Comparison of ENCODE assay signal across 1 cellular context in the genomic region with DNA sequence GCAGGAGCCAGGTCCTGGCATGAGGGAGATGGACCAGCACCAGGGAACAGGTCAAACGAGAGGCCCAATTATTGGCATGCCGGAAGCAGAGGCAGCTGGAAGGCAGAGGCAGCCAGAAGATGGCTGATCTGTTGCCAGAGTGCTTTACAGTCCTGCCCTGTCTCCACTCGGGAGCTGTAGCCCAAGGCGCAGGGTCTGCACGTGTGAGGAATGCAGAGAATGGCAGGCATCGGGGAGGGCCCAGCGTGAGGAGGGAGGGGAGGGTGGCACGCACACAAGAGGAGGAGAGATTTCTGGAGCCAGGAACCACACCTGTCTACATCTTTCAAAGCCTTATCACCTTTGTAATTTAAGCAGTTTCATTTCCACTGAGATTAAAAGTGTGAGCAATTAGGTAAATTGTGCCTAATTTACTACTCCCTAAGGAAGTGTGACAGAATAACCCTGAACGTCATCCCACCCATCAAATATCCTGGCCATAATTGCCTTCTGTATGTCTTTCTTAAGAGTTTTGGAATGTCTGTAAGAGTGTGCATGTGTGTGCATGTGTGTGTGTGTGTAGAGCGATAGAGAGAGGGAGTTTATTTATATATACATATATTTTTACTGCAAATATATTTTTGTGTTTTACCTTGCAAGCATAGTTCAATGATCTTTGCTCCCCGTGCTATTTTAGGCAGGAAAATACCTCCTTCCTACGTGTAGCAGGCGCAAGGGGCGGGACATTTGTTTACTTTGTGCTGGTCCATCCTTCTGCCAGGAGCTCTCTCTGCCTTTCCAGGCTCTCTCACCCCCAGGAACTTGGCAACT.
TF ChIP-seq lines count a peak whose summit lies in the region.

No MANE protein-coding gene starts in this region.

TF ChIP-seq in endothelial cell of umbilical vein, 7 proteins besides CTCF, POLR2A, EP300 and RAD21:
- TF ChIP-seq JUN (IDR thresholded peaks at IDR 0.05; ENCODE audit: borderline replicate concordance, insufficient read depth, insufficient read length, low read depth) (no peak), MYC (IDR thresholded peaks at IDR 0.05; ENCODE audit: low read depth, low read length) (no peak), POLR2AphosphoS5 (IDR thresholded peaks at IDR 0.05; ENCODE audit: insufficient read depth, low read depth, low read length) (no peak), FOS (IDR thresholded peaks at IDR 0.05; ENCODE audit: borderline replicate concordance, insufficient read depth, low read length) (no peak), EZH2 (IDR thresholded peaks at IDR 0.05; ENCODE audit: borderline replicate concordance, low read depth, low read length, severe bottlenecking) (no peak), GATA2 (IDR thresholded peaks at IDR 0.05; ENCODE audit: insufficient read depth, insufficient read length, low read depth, low read length) (no peak)
- TF ChIP-seq, protein P1, sequence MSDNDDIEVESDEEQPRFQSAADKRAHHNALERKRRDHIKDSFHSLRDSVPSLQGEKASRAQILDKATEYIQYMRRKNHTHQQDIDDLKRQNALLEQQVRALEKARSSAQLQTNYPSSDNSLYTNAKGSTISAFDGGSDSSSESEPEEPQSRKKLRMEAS (IDR thresholded peaks at IDR 0.05; ENCODE audit: insufficient read depth, insufficient read length), result no peak
TF ChIP-seq in endothelial cell of umbilical vein: peak in this region for 0.
